1 cellular context compared by ENCODE assay signal in genomic region chr17:48053758-48054237, GRCh38.
A peak's percentile ranks its signal among the peaks of the same experiment; 100 is the strongest.
TF ChIP-seq lines count a peak whose summit lies in the region.

No MANE protein-coding gene starts in this region.

TF ChIP-seq in H1, 55 proteins besides CTCF, POLR2A, EP300 and RAD21:
- peak in 1 of 2 experiments; percentile 3; a peak in 1 of 4 replicates for TF ChIP-seq SIN3A (conservative IDR thresholded peaks at IDR 0.05 in 1 of 2, IDR thresholded peaks at IDR 0.05 in 1 of 2; ENCODE audit: low read depth in 1 of 2, low read length in 2 of 2)
- no peak for TF ChIP-seq CTBP2 (IDR thresholded peaks at IDR 0.05; ENCODE audit: borderline replicate concordance, insufficient read depth, insufficient read length, low read length)
- no peak for TF ChIP-seq EZH2 (IDR thresholded peaks at IDR 0.05; ENCODE audit: low read depth, low read length, severe bottlenecking)
- TF ChIP-seq BACH1 (IDR thresholded peaks at IDR 0.05; ENCODE audit: low read length), result no peak
- TF ChIP-seq HDAC6 (IDR thresholded peaks at IDR 0.05; ENCODE audit: low read depth, low read length), result no peak
- 0 out of 2 replicates have a peak, but pooled peaks have one; percentile 23 for TF ChIP-seq SP4 (IDR thresholded peaks at IDR 0.05; ENCODE audit: low read length)
- no peak for TF ChIP-seq E2F6 (IDR thresholded peaks at IDR 0.05)
- no peak for TF ChIP-seq POLR2AphosphoS5 (IDR thresholded peaks at IDR 0.05; ENCODE audit: low read depth, low read length)
- no peak for TF ChIP-seq SRF (IDR thresholded peaks at IDR 0.05; ENCODE audit: low read depth, low read length)
- no peak for TF ChIP-seq TAF7 (optimal IDR thresholded peaks at IDR 0.05; ENCODE audit: borderline replicate concordance, low read depth, low read length)
- no peak for TF ChIP-seq SP1 (IDR thresholded peaks at IDR 0.05; ENCODE audit: low read depth, low read length)
- TF ChIP-seq POU5F1 (IDR thresholded peaks at IDR 0.05; ENCODE audit: low read depth, low read length), result no peak
- peak; percentile 38; the same call in 1 of the 2 replicates for TF ChIP-seq MAX (IDR thresholded peaks at IDR 0.05)
- no peak for TF ChIP-seq SUZ12 (IDR thresholded peaks at IDR 0.05; ENCODE audit: low read length)
TF ChIP-seq in H1: peak in this region for 3.
